ENCODE assay signal across 8 cellular contexts in genomic region chr1:247079141-247079874, GRCh38. TPM values are rescaled to one million over a fixed set of nuclear protein-coding genes. Genes with fewer than 3 reads are reported as not detected.
DNase-seq lines count a peak whose midpoint lies in the region; ATAC-seq, FAIRE-seq and TF ChIP-seq lines count a peak whose summit lies in the region.

No MANE protein-coding gene starts in this region.

- H3K36me3 ChIP-seq in GM23338 (ENCODE audit: insufficient read depth) (peaks cover 8% of the 10 kb centered on the region; the same call in 1 of the 2 replicates), Panc1 (ENCODE audit: control insufficient read depth, insufficient read depth, low read length) (no peaks in the 10 kb centered on the region; the same call in 1 of the 2 replicates), endocrine pancreas (ENCODE audit: control insufficient read depth, insufficient read depth, low read length) (peaks cover under 1% of the 10 kb centered on the region), neuronal stem cell (replicated peaks in 1 of 2; ENCODE audit: control insufficient read depth in 2 of 2, insufficient read depth in 2 of 2, low read length in 2 of 2) (peaks cover 9 to 19% of the 10 kb centered on the region in 2 donors), pancreas (no peaks in the 10 kb centered on the region)

- H3K4me1 ChIP-seq in GM23338 (ENCODE audit: insufficient read depth) (no peaks in the 10 kb centered on the region; the same call in 1 of the 2 replicates), Panc1 (ENCODE audit: control insufficient read depth, insufficient read depth, low read length) (peaks cover 12% of the 10 kb centered on the region), endocrine pancreas (ENCODE audit: control insufficient read depth, insufficient read depth, low read length) (peaks cover 13% of the 10 kb centered on the region), neuronal stem cell (ENCODE audit: control insufficient read depth in 2 of 2, insufficient read depth in 1 of 2, low read depth in 1 of 2, low read length in 2 of 2) (no peaks in the 10 kb centered on the region), pancreas (peaks cover 0 to 6% (median 0%) of the 10 kb centered on the region in 3 donors)

- H3K9me3 ChIP-seq in Panc1 (ENCODE audit: control insufficient read depth, insufficient read depth, low read depth, low read length): peaks cover 14% of the 10 kb centered on the region; the same call in 1 of the 2 replicates
- H3K9me3 ChIP-seq in endocrine pancreas (ENCODE audit: control insufficient read depth, low read length): no peaks in the 10 kb centered on the region
- peaks cover 9 to 39% of the 10 kb centered on the region in 2 donors for H3K9me3 ChIP-seq in neuronal stem cell (replicated peaks in 1 of 2; ENCODE audit: control insufficient read depth in 2 of 2, insufficient read depth in 1 of 2, low read depth in 1 of 2, low read length in 2 of 2)
- H3K9me3 ChIP-seq in pancreas: no peaks in the 10 kb centered on the region

- WGBS in neuronal stem cell (ENCODE audit: extremely low coverage in 2 of 2, insufficient read length in 2 of 2, insufficient replicate concordance in 1 of 2), 2 donors: 100% methylated on average over 1 of the region's 23 CpGs; no CpG with 5 or more reads in 1 of the 2 donors
- WGBS in pancreas, 2 donors: 31 to 34% methylated on average over 23 of the region's 23 CpGs

- H3K4me3 ChIP-seq in GM23338 (peak overlapping the region; percentile 100), Panc1 (ENCODE audit: low read depth in 2 of 2, low read length in 2 of 2) (peak overlapping the region; percentile 82 to 96), endocrine pancreas (ENCODE audit: control insufficient read depth, insufficient read depth, low read length) (peak overlapping the region; percentile 74), neuronal stem cell (ENCODE audit: low read length in 2 of 2) (peak overlapping the region; percentile 59 to 83), pancreas (peak overlapping the region in 2 of 4 donors; percentile 82 to 94)

- no peak for FAIRE-seq in pancreas (lab: Jason Lieb, UNC)

- peaks cover 9% of the 10 kb centered on the region for H3K4me1 Mint-ChIP-seq in GM23338

- H3K9ac ChIP-seq in endocrine pancreas (ENCODE audit: control insufficient read depth, insufficient read depth, low read length) (peak overlapping the region; percentile 33), neuronal stem cell (ENCODE audit: low read depth, low read length, poor library complexity) (no peak overlapping the region)

- H3K27me3 Mint-ChIP-seq in GM23338 (ENCODE audit: insufficient read depth, low read depth, poor library complexity): peaks cover 5% of the 10 kb centered on the region

- H3K4me2 ChIP-seq in GM23338: peak overlapping the region; percentile 82
- H3K4me2 ChIP-seq in neuronal stem cell (ENCODE audit: insufficient read depth, low read length, poor library complexity, severe bottlenecking): no peak overlapping the region

- H2BK5ac ChIP-seq in neuronal stem cell (ENCODE audit: low read length): no peak overlapping the region

- H2BK120ac ChIP-seq in neuronal stem cell (ENCODE audit: low read depth, low read length): no peak overlapping the region

- peaks cover 39% of the 10 kb centered on the region for H3K79me2 ChIP-seq in GM23338 (replicated peaks; ENCODE audit: insufficient read depth)

- H3K9me3 Mint-ChIP-seq in GM23338: peaks cover 31% of the 10 kb centered on the region

- H3K4me3 Mint-ChIP-seq in GM23338: peak overlapping the region; percentile 98

- H3K23ac ChIP-seq in neuronal stem cell (ENCODE audit: low read depth, low read length, poor library complexity): no peak overlapping the region

- intact Hi-C loops in Panc1 (cut with micrococcal nuclease; ENCODE audit: unreplicated experiment) (loop anchor here (5.0 kb wide), 1 partner anchor 92 kb away; no protein-coding TSS in a partner anchor), pancreas (cut with DNase I) (no loop called here)

- no peaks in the 10 kb centered on the region; the same call in 1 of the 2 replicates for H4K20me1 ChIP-seq in GM23338 (replicated peaks; ENCODE audit: insufficient read depth)

- POLR2A ChIA-PET in Panc1 (lab: Charles Lee): interaction anchor here (0.7 to 1.9 kb wide), 2 partner anchors 25 to 425 kb away, joined by 5 read pairs; partner anchors contain the start of gene ZNF669

- peak overlapping the region; percentile 59 for H3K27ac ChIP-seq in GM23338 (ENCODE audit: low read depth)
- H3K27ac ChIP-seq in Panc1 (ENCODE audit: low read length): peak overlapping the region; percentile 91
- H3K27ac ChIP-seq in neuronal stem cell (replicated peaks; ENCODE audit: low read length): no peak overlapping the region
- peak overlapping the region in 2 of 4 donors; percentile 70 to 72 for H3K27ac ChIP-seq in pancreas

- no peaks in the 10 kb centered on the region for H3K9me2 ChIP-seq in GM23338 (ENCODE audit: insufficient read depth)

- CTCF ChIA-PET in Panc1 (lab: Charles Lee): interaction anchor here (0.6 kb wide), 1 partner anchor 174 kb away, joined by 3 read pairs; no protein-coding TSS in a partner anchor

- H4K91ac ChIP-seq in neuronal stem cell (ENCODE audit: low read depth, low read length, poor library complexity): no peak overlapping the region

- no peak overlapping the region for H2AK5ac ChIP-seq in neuronal stem cell (ENCODE audit: low read depth, low read length)

- H3K27ac Mint-ChIP-seq in GM23338: peak overlapping the region; percentile 96; the same call in 1 of the 2 replicates

- in situ Hi-C loops in Panc1 (cut with HindIII; ENCODE audit: low pct_unique_long_range_greater_than_20kb, low sequenced_read_pairs): no loop called here

- H2BK12ac ChIP-seq in neuronal stem cell (ENCODE audit: low read length): no peak overlapping the region

- no peak overlapping the region for H4K8ac ChIP-seq in neuronal stem cell (ENCODE audit: low read depth, low read length)

- DNase-seq in GM23338 (ENCODE audit: low spot score) (peak; percentile 47), Panc1 (ENCODE audit: low read depth, low spot score) (peak; percentile 20), neuronal stem cell (ENCODE audit: low spot score) (peak; percentile 4), pancreas (no peak), SHP77 (lab: John Stamatoyannopoulos, UW) (no peak), anterior cingulate cortex (lab: John Stamatoyannopoulos, UW) (no peak)

- H3K36me3 Mint-ChIP-seq in GM23338 (ENCODE audit: low read depth): peaks cover 35% of the 10 kb centered on the region

- H3K4ac ChIP-seq in neuronal stem cell (ENCODE audit: low read length): no peak overlapping the region

- H3K79me1 ChIP-seq in neuronal stem cell (ENCODE audit: low read depth, low read length): peaks cover 2% of the 10 kb centered on the region

- H2BK15ac ChIP-seq in neuronal stem cell (ENCODE audit: low read length): no peak overlapping the region

- no peak for TF ChIP-seq CTCF in GM23338 (conservative IDR thresholded peaks at IDR 0.05; ENCODE audit: low read depth in 2 of 2)
- TF ChIP-seq CTCF in Panc1 (IDR thresholded peaks at IDR 0.05): no peak
- TF ChIP-seq CTCF in pancreas (IDR thresholded peaks at IDR 0.05): no peak

- H3K18ac ChIP-seq in neuronal stem cell (ENCODE audit: low read length): no peak overlapping the region

- BruUV-seq in Panc1 (replicated peaks; lab: Mats Ljungman, UMichigan): no TSS peak

- no peak overlapping the region for H3K14ac ChIP-seq in neuronal stem cell (ENCODE audit: low read length)

- H2AFZ ChIP-seq in GM23338 (peak overlapping the region; percentile 86), neuronal stem cell (ENCODE audit: low read length) (peak overlapping the region; percentile 95)

- no peaks in the 10 kb centered on the region for H3F3A ChIP-seq in GM23338 (replicated peaks; ENCODE audit: low read depth)

- peak; percentile 16 for ATAC-seq in GM23338
- ATAC-seq in Panc1: peak; percentile 40
- ATAC-seq in pancreas: no peak
- ATAC-seq in HG03565 (IDR thresholded peaks at IDR 0.05; ENCODE audit: unreplicated experiment): no peak

- H3K27me3 ChIP-seq in GM23338 (ENCODE audit: insufficient read depth) (no peaks in the 10 kb centered on the region), Panc1 (ENCODE audit: control insufficient read depth, insufficient read depth, low read length) (no peaks in the 10 kb centered on the region), endocrine pancreas (ENCODE audit: control insufficient read depth, insufficient read depth, low read length) (no peaks in the 10 kb centered on the region), neuronal stem cell (ENCODE audit: control insufficient read depth in 3 of 3, insufficient read depth in 3 of 3, low read depth in 1 of 3, low read length in 3 of 3) (no peaks in the 10 kb centered on the region), pancreas (no peaks in the 10 kb centered on the region)

TF ChIP-seq in GM23338, 12 proteins besides CTCF, POLR2A, EP300 and RAD21 (continues in another document):
- TF ChIP-seq ETS1 (IDR thresholded peaks at IDR 0.05) (no peak), POLR2AphosphoS5 (IDR thresholded peaks at IDR 0.05; ENCODE audit: low read depth) (no peak), JUNB (IDR thresholded peaks at IDR 0.05; ENCODE audit: unreplicated experiment) (no peak), ZNF331 (CRISPR knock-in tag; IDR thresholded peaks at IDR 0.05; ENCODE audit: low read depth) (no peak)

RNA-seq across cellular contexts. Expression of gene ZNF670, which starts 0.7 kb away (rescaled TPM):
- total RNA-seq in GM23338 (2014; rRNA removed; shearing (Covaris generic)): 12.2 and 19.3 TPM in 2 replicates
- polyA plus RNA-seq in GM23338 (2016; fragmentation: Nextera tagmentation; extraction: Ambion mirVana) (6.7 and 8.0 TPM in 2 replicates), pancreas (1 to 10 TPM in 1 of 2 donors, under 1 TPM in 1; 0.87 to 1.2 TPM)
- total RNA-seq in Panc1 (2021; ENCODE audit: unreplicated experiment) (6.4 TPM), pancreas (1 to 10 TPM in 5 of 6 donors, under 1 TPM in 1; 0.74 to 2.3 (median 1.2) TPM)
- 2.6 TPM for polyA plus RNA-seq in Panc1 (2012; ENCODE audit: insufficient read length)
- polyA plus RNA-seq in neuronal stem cell (2013, experiment 1 of 2): 6.7 TPM
- polyA plus RNA-seq in neuronal stem cell (2013, experiment 2 of 2): 7.4 TPM

RNA-seq across cellular contexts. Expression of gene ZNF669, which starts 24.8 kb away (rescaled TPM):
- 21.7 and 25.4 TPM in 2 replicates for total RNA-seq in GM23338 (2014; rRNA removed; shearing (Covaris generic))
- 11.5 and 13.7 TPM in 2 replicates for polyA plus RNA-seq in GM23338 (2016; fragmentation: Nextera tagmentation; extraction: Ambion mirVana)
- 13.9 TPM for total RNA-seq in Panc1 (2021; ENCODE audit: unreplicated experiment)
- polyA plus RNA-seq in Panc1 (2012; ENCODE audit: insufficient read length): 6.7 TPM
- polyA plus RNA-seq in neuronal stem cell (2013, experiment 1 of 2): 11.3 TPM
- polyA plus RNA-seq in neuronal stem cell (2013, experiment 2 of 2): 11.7 TPM
- 1 to 10 TPM; 2.4 to 5.1 (median 3.4) TPM for total RNA-seq in pancreas
- polyA plus RNA-seq in pancreas: 1 to 10 TPM; 1.7 to 3.1 TPM

Comparison
In these comparisons a context has a peak if more than half of its experiments do, and no peak if none do; other contexts are left out.
1. ATAC-seq: peak in GM23338 (single experiment) and Panc1 (single experiment); none in pancreas (0 of 4) and HG03565 (single experiment).
2. DNase-seq: peak in GM23338 (single experiment), Panc1 (single experiment) and neuronal stem cell (single experiment); none in pancreas (0 of 6), SHP77 (0 of 2) and anterior cingulate cortex (0 of 58).